Comparison of ENCODE assay signal across 8 cellular contexts in genomic region chr1:226827968-226828513, GRCh38. TPM values are rescaled to one million over a fixed set of nuclear protein-coding genes. Genes with fewer than 3 reads are reported as not detected.
DNase-seq lines count a peak whose midpoint lies in the region; ATAC-seq and TF ChIP-seq lines count a peak whose summit lies in the region.

No MANE protein-coding gene starts in this region.

- H3K4me3 Mint-ChIP-seq in central memory CD8-positive, alpha-beta T cell, result peak overlapping the region; percentile 43

- H3K4me3 ChIP-seq in BJ (ENCODE audit: low read depth, low read length), result no peak overlapping the region

- H3K27me3 ChIP-seq in BJ (ENCODE audit: control insufficient read depth, insufficient read depth, low read length), result 0 out of 2 replicates have a peak, but pooled peaks cover 1% of the 10 kb centered on the region

- ATAC-seq in GM19328 (IDR thresholded peaks at IDR 0.05; ENCODE audit: unreplicated experiment) (peak; percentile 97), HG03457 (IDR thresholded peaks at IDR 0.05; ENCODE audit: unreplicated experiment) (peak; percentile 96)
- ATAC-seq in activated CD4-positive, CD25-positive, alpha-beta regulatory T cell treated with anti-CD3 and anti-CD28 coated beads, Interleukin-2, amount 50 U/mL, for 24 hours, result peak; percentile 99
- ATAC-seq in central memory CD8-positive, alpha-beta T cell (replicated peaks; ENCODE audit: extremely low read depth, poor library complexity, severe bottlenecking), result peak; percentile 98

- peak; percentile 92 for TF ChIP-seq CTCF in BJ (IDR thresholded peaks at IDR 0.05; ENCODE audit: insufficient read depth, low read depth, low read length)

- DNase-seq in BJ (ENCODE audit: low read depth) (no peak), NCI-H446 treated with DMSO at 0.1 percent for 48 hours (lab: John Stamatoyannopoulos, UW) (peak; percentile 84), left kidney (ENCODE audit: low read depth, low spot score) (peak; percentile 97)
- peak; percentile 87 to 94 for DNase-seq in central memory CD8-positive, alpha-beta T cell (ENCODE audit: low spot score in 2 of 2)
- DNase-seq in stimulated activated CD4-positive, alpha-beta T cell treated with anti-CD3 and anti-CD28 coated beads, Interleukin-1b, Interleukin-23, amount 100 ng/mL, for 24 hours (ENCODE audit: low read depth in 4 of 4, low spot score in 1 of 4), result peak; percentile 95 to 99 (median 96)

- peaks cover 15% of the 10 kb centered on the region for H3K4me1 Mint-ChIP-seq in central memory CD8-positive, alpha-beta T cell

- CTCF ChIA-PET in BJ (lab: Yijun Ruan, JAX), result interaction anchor here (0.5 to 9.5 kb wide), 23 partner anchors 10 to 281 kb away, joined by 3 to 126 read pairs (median 5); no protein-coding TSS in a partner anchor

- POLR2A ChIA-PET in BJ (lab: Charles Lee), result no interaction called here

- H3K27ac Mint-ChIP-seq in central memory CD8-positive, alpha-beta T cell (ENCODE audit: low read depth), result peak overlapping the region; percentile 82

- peaks cover 5% of the 10 kb centered on the region for H3K36me3 Mint-ChIP-seq in central memory CD8-positive, alpha-beta T cell (ENCODE audit: insufficient read depth)

- no peaks in the 10 kb centered on the region for H3K36me3 ChIP-seq in BJ (ENCODE audit: control insufficient read depth, insufficient read depth, low read length)

- H3K9me3 Mint-ChIP-seq in central memory CD8-positive, alpha-beta T cell, result no peaks in the 10 kb centered on the region

- H3K27me3 Mint-ChIP-seq in central memory CD8-positive, alpha-beta T cell, result peaks cover 10% of the 10 kb centered on the region

RNA-seq across cellular contexts. Expression of gene PSEN2, which starts 42.4 kb away (rescaled TPM):
- polyA plus RNA-seq in BJ (2011; rRNA removed), result 23.4 and 32.1 TPM in 2 replicates
- polyA minus RNA-seq in BJ (2011; rRNA and poly(A)+ RNA removed), result 16.4 and 23.5 TPM in 2 replicates
